ENCODE assay signal across 21 cellular contexts in genomic region chr4:177128306-177128705, GRCh38.
DNase-seq lines count a peak whose midpoint lies in the region; ATAC-seq and TF ChIP-seq lines count a peak whose summit lies in the region.
"Had no signal": no experiment of that assay in that cellular context is flagged by ENCODE, and none has a peak within 500 bp of the region (broad histone marks: within the 10 kb centered on the region; RNA-seq: fewer than 3 reads in every experiment).

No MANE protein-coding gene starts in this region.

- peak overlapping the region; percentile 5 for H3K4me3 Mint-ChIP-seq in Calu3 (ENCODE audit: low read depth, unreplicated experiment)
- no peak overlapping the region for H3K4me3 Mint-ChIP-seq in activated CD8-positive, alpha-beta T cell treated with anti-CD3 and anti-CD28 coated beads, Interleukin-2, amount 10 ng/mL, durations not matched to agents 7 days and 5 days
- H3K4me3 Mint-ChIP-seq: activated CD4-positive, alpha-beta memory T cell treated with anti-CD3 and anti-CD28 coated beads for 36 hours; CD4-positive, CD25-positive, alpha-beta regulatory T cell; T-helper 17 cell had no signal

- BruUV-seq in Calu3 (replicated peaks; lab: Mats Ljungman, UMichigan) = no TSS peak

- peaks cover 10% of the 10 kb centered on the region for H3K9me3 Mint-ChIP-seq in Calu3 (ENCODE audit: low read depth, unreplicated experiment)
- H3K9me3 Mint-ChIP-seq in activated CD8-positive, alpha-beta T cell treated with anti-CD3 and anti-CD28 coated beads, Interleukin-2, amount 10 ng/mL, durations not matched to agents 7 days and 5 days (ENCODE audit: insufficient read depth) = no peaks in the 10 kb centered on the region

- H3K27me3 Mint-ChIP-seq in Calu3 (ENCODE audit: unreplicated experiment) = no peaks in the 10 kb centered on the region
- no peaks in the 10 kb centered on the region for H3K27me3 Mint-ChIP-seq in activated CD8-positive, alpha-beta T cell treated with anti-CD3 and anti-CD28 coated beads, Interleukin-2, amount 10 ng/mL, durations not matched to agents 7 days and 5 days (ENCODE audit: low read depth)
- H3K27me3 Mint-ChIP-seq: CD4-positive, CD25-positive, alpha-beta regulatory T cell; T-helper 17 cell had no signal

- no peak overlapping the region for H3K4me3 ChIP-seq in choroid plexus epithelial cell (ENCODE audit: low read depth, low read length)
- H3K4me3 ChIP-seq: coronary artery, heart left ventricle, SJSA1, suprapubic skin had no signal

- ATAC-seq in activated CD8-positive, alpha-beta T cell treated with anti-CD3 and anti-CD28 coated beads, Interleukin-2, amount 10 ng/mL, durations not matched to agents 7 days and 5 days = no peak
- no peak for ATAC-seq in GM21526 (IDR thresholded peaks at IDR 0.05; ENCODE audit: low FRiP score, unreplicated experiment)
- ATAC-seq: heart left ventricle, T-helper 17 cell had no signal

- H3K36me3 Mint-ChIP-seq in Calu3 (ENCODE audit: insufficient read depth, unreplicated experiment) = peaks cover 4% of the 10 kb centered on the region
- H3K36me3 Mint-ChIP-seq in activated CD8-positive, alpha-beta T cell treated with anti-CD3 and anti-CD28 coated beads, Interleukin-2, amount 10 ng/mL, durations not matched to agents 7 days and 5 days (ENCODE audit: low read depth) = no peaks in the 10 kb centered on the region
- H3K36me3 Mint-ChIP-seq: activated CD4-positive, alpha-beta memory T cell treated with anti-CD3 and anti-CD28 coated beads for 36 hours; CD4-positive, CD25-positive, alpha-beta regulatory T cell had no signal

- TF ChIP-seq CTCF in Calu3 (IDR thresholded peaks at IDR 0.05; ENCODE audit: unreplicated experiment) (no peak), choroid plexus epithelial cell (conservative IDR thresholded peaks at IDR 0.05; ENCODE audit: low read depth, low read length) (no peak)

- H3K4me1 Mint-ChIP-seq in Calu3 (ENCODE audit: low read depth, unreplicated experiment) = peaks cover 17% of the 10 kb centered on the region
- H3K4me1 Mint-ChIP-seq in activated CD8-positive, alpha-beta T cell treated with anti-CD3 and anti-CD28 coated beads, Interleukin-2, amount 10 ng/mL, durations not matched to agents 7 days and 5 days (ENCODE audit: low read depth) = no peaks in the 10 kb centered on the region
- H3K4me1 Mint-ChIP-seq: CD4-positive, CD25-positive, alpha-beta regulatory T cell; T-helper 17 cell had no signal

- intact Hi-C loops in Calu3 (cut with micrococcal nuclease; ENCODE audit: unreplicated experiment) = no loop called here

- POLR2A ChIA-PET in activated CD8-positive, alpha-beta T cell treated with anti-CD3 and anti-CD28 coated beads, Interleukin-2, amount 10 ng/mL, durations not matched to agents 7 days and 5 days (lab: Charles Lee) = no interaction called here

- DNase-seq in Calu3 (peak; percentile 2), LoVo (ENCODE audit: low spot score) (peak; percentile 11), choroid plexus epithelial cell (ENCODE audit: low read depth) (peak; percentile 72), kidney tubule cell (ENCODE audit: low spot score) (peak; percentile 54), cerebellar cortex (ENCODE audit: low spot score) (no peak), NOMO-1 treated with DMSO at 0.1 percent for 48 hours (lab: John Stamatoyannopoulos, UW; ENCODE audit: unreplicated experiment) (no peak)
- DNase-seq in activated CD8-positive, alpha-beta T cell treated with anti-CD3 and anti-CD28 coated beads, Interleukin-2, amount 10 ng/mL, durations not matched to agents 7 days and 5 days = no peak
- DNase-seq: activated CD4-positive, alpha-beta memory T cell treated with anti-CD3 and anti-CD28 coated beads for 36 hours; activated naive CD4-positive, alpha-beta T cell treated with Interleukin-2 at 50 U/mL for 16 hours; activated T-cell treated with anti-CD3 and anti-CD28 coated beads, Interleukin-2, amount 50 U/mL, for 1 hour; CD4-positive, CD25-positive, alpha-beta regulatory T cell; DMS53; heart left ventricle; NCI-H1105; NCI-H2081 treated with DMSO at 0.1 percent for 48 hours; NCI-H524; T-helper 17 cell had no signal

- H3K27ac Mint-ChIP-seq in Calu3 (ENCODE audit: unreplicated experiment) = peak overlapping the region; percentile 83
- no peak overlapping the region for H3K27ac Mint-ChIP-seq in activated CD8-positive, alpha-beta T cell treated with anti-CD3 and anti-CD28 coated beads, Interleukin-2, amount 10 ng/mL, durations not matched to agents 7 days and 5 days
- H3K27ac Mint-ChIP-seq: activated CD4-positive, alpha-beta memory T cell treated with anti-CD3 and anti-CD28 coated beads for 36 hours; CD4-positive, CD25-positive, alpha-beta regulatory T cell; T-helper 17 cell had no signal

- CTCF ChIA-PET in Calu3 (lab: Charles Lee) = no interaction called here
- CTCF ChIA-PET in activated CD8-positive, alpha-beta T cell treated with anti-CD3 and anti-CD28 coated beads, Interleukin-2, amount 10 ng/mL, durations not matched to agents 7 days and 5 days (lab: Charles Lee) = no interaction called here

Comparison
In these comparisons a context has a peak if more than half of its experiments do, and no peak if none do; other contexts are left out.
1. DNase-seq: peak in Calu3 (single experiment), LoVo (single experiment), choroid plexus epithelial cell (single experiment) and kidney tubule cell (single experiment); none in cerebellar cortex (single experiment), NOMO-1 treated with DMSO at 0.1 percent for 48 hours (single experiment) and activated CD8-positive, alpha-beta T cell treated with anti-CD3 and anti-CD28 coated beads, Interleukin-2, amount 10 ng/mL, durations not matched to agents 7 days and 5 days (single experiment).